Comparison of ENCODE assay signal across 8 cellular contexts in genomic region chr9:4596165-4596922, GRCh38.
DNase-seq lines count a peak whose midpoint lies in the region; ATAC-seq and TF ChIP-seq lines count a peak whose summit lies in the region.

No MANE protein-coding gene starts in this region.

- ATAC-seq in Right ventricle myocardium superior (ENCODE audit: poor library complexity) = no peak
- peak; percentile 33 for ATAC-seq in left ventricle myocardium superior
- ATAC-seq in aorta (ENCODE audit: low FRiP score) = peak; percentile 19

- no peak overlapping the region for H3K4me3 ChIP-seq in left ventricle myocardium inferior
- H3K4me3 ChIP-seq in aorta (ENCODE audit: low read length in 2 of 2) = no peak overlapping the region

- H3K9me3 ChIP-seq in left ventricle myocardium inferior (replicated peaks) (no peaks in the 10 kb centered on the region), aorta (ENCODE audit: control insufficient read depth, low read length) (no peaks in the 10 kb centered on the region)

- DNase-seq in left ventricle myocardium inferior = no peak
- DNase-seq in Right ventricle myocardium superior = no peak
- DNase-seq in activated CD8-positive, alpha-beta memory T cell treated with anti-CD3 and anti-CD28 coated beads, Interleukin-2, amount 50 U/mL, for 24 hours (ENCODE audit: extremely low read depth) = peak; percentile 2
- no peak for DNase-seq in left ventricle myocardium superior
- no peak for DNase-seq in aorta
- DNase-seq in DMS 273 treated with DMSO at 0.1 percent for 48 hours (lab: John Stamatoyannopoulos, UW) = no peak
- no peak for DNase-seq in NCI-H2107 treated with DMSO at 0.1 percent for 48 hours (lab: John Stamatoyannopoulos, UW; ENCODE audit: unreplicated experiment)
- DNase-seq in NCI-H1048 (lab: John Stamatoyannopoulos, UW) = no peak

- H3K27ac ChIP-seq in left ventricle myocardium inferior (replicated peaks) (peak overlapping the region; percentile 64), aorta (ENCODE audit: low read depth in 1 of 2, low read length in 2 of 2) (no peak overlapping the region)

- H3K27me3 ChIP-seq in left ventricle myocardium inferior (ENCODE audit: low read depth) (no peaks in the 10 kb centered on the region), aorta (ENCODE audit: control insufficient read depth in 1 of 2, insufficient read depth in 2 of 2, low read length in 1 of 2) (no peaks in the 10 kb centered on the region)

- no peak for TF ChIP-seq CTCF in left ventricle myocardium inferior (IDR thresholded peaks at IDR 0.05; ENCODE audit: borderline replicate concordance)

- H3K36me3 ChIP-seq in left ventricle myocardium inferior (no peaks in the 10 kb centered on the region), aorta (ENCODE audit: control insufficient read depth in 1 of 2, insufficient read depth in 2 of 2, low read length in 1 of 2) (peaks cover 0 to 4% of the 10 kb centered on the region in 2 donors)

- H3K4me1 ChIP-seq in left ventricle myocardium inferior = peaks cover 12% of the 10 kb centered on the region
- peaks cover 0 to 2% of the 10 kb centered on the region in 2 donors for H3K4me1 ChIP-seq in aorta (ENCODE audit: control insufficient read depth in 1 of 2, insufficient read depth in 2 of 2, low read length in 2 of 2)

- intact Hi-C loops in left ventricle myocardium inferior (cut with micrococcal nuclease) (no loop called here), Right ventricle myocardium superior (cut with DNase I) (no loop called here), left ventricle myocardium superior (cut with micrococcal nuclease) (no loop called here), aorta (cut with DNase I) (no loop called here)

- 37 to 38% methylated on average over 11 of the region's 11 CpGs for WGBS in aorta, 2 donors
